ENCODE assay signal across 1 cellular context in the genomic region with DNA sequence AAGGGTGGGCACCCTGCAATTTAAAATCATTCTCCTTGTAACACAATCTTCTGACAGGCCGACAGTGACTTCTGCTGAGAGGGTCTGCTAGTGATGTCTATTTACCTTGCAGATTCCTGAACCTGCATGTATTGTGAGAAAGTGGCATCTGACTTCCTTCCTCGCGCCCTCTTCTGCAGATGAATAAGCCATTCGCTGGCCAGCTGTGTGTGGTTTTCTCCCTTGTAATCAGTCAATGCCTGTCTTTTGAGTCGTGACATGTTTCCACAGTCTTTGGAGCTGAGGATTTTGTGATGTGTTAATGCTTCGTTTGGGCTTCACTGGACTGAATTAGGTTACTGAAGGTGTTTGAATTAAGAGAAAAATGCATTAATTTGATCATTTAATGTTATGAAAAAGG.
TF ChIP-seq lines count a peak whose summit lies in the region.

No MANE protein-coding gene starts in this region.

TF ChIP-seq in WTC11, 78 proteins besides CTCF, POLR2A, EP300 and RAD21 (continued from another document):
- TF ChIP-seq, protein P1, sequence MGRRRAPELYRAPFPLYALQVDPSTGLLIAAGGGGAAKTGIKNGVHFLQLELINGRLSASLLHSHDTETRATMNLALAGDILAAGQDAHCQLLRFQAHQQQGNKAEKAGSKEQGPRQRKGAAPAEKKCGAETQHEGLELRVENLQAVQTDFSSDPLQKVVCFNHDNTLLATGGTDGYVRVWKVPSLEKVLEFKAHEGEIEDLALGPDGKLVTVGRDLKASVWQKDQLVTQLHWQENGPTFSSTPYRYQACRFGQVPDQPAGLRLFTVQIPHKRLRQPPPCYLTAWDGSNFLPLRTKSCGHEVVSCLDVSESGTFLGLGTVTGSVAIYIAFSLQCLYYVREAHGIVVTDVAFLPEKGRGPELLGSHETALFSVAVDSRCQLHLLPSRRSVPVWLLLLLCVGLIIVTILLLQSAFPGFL (CRISPR knock-in tag; IDR thresholded peaks at IDR 0.05; ENCODE audit: borderline replicate concordance), result no peak
